In genomic region chr6:99905209-99906106, GRCh38 we compare ENCODE assay signal across 8 cellular contexts.
A peak's percentile ranks its signal among the peaks of the same experiment; 100 is the strongest.
DNase-seq lines count a peak whose midpoint lies in the region; ATAC-seq and TF ChIP-seq lines count a peak whose summit lies in the region.

No MANE protein-coding gene starts in this region.

- TF ChIP-seq EP300 in ovary (IDR thresholded peaks at IDR 0.05) (no peak), suprapubic skin (IDR thresholded peaks at IDR 0.05) (no peak)

- H3K4me1 ChIP-seq in right lobe of liver (no peaks in the 10 kb centered on the region), ovary (ENCODE audit: insufficient read depth) (no peaks in the 10 kb centered on the region), suprapubic skin (no peaks in the 10 kb centered on the region)

- H3K27ac ChIP-seq in right lobe of liver (no peak overlapping the region), ovary (no peak overlapping the region), suprapubic skin (no peak overlapping the region)

- ATAC-seq in GM21360 (IDR thresholded peaks at IDR 0.05; ENCODE audit: unreplicated experiment) (peak; percentile 90), HG03469 (IDR thresholded peaks at IDR 0.05; ENCODE audit: unreplicated experiment) (peak; percentile 93), right lobe of liver (peak; percentile 64 to 81 (median 77))

- in situ Hi-C loops in T47D (cut with HindIII; ENCODE audit: low pct_unique_long_range_greater_than_20kb, low sequenced_read_pairs): no loop called here

- no peaks in the 10 kb centered on the region for H3K9me3 ChIP-seq in right lobe of liver
- H3K9me3 ChIP-seq in ovary: no peaks in the 10 kb centered on the region
- no peaks in the 10 kb centered on the region for H3K9me3 ChIP-seq in suprapubic skin

- TF ChIP-seq CTCF in right lobe of liver (IDR thresholded peaks at IDR 0.05) (peak; percentile 25 to 54 (median 48)), ovary (IDR thresholded peaks at IDR 0.05) (no peak), suprapubic skin (IDR thresholded peaks at IDR 0.05) (peak in 1 of 2 donors; percentile 35)

- H3K27me3 ChIP-seq in right lobe of liver (no peaks in the 10 kb centered on the region), ovary (no peaks in the 10 kb centered on the region), suprapubic skin (no peaks in the 10 kb centered on the region)

- H3K4me3 ChIP-seq in right lobe of liver (no peak overlapping the region), ovary (no peak overlapping the region), suprapubic skin (no peak overlapping the region)

- H3K36me3 ChIP-seq in right lobe of liver (no peaks in the 10 kb centered on the region), ovary (no peaks in the 10 kb centered on the region), suprapubic skin (no peaks in the 10 kb centered on the region)

- DNase-seq in Daoy (ENCODE audit: low read depth): peak; percentile 23
- DNase-seq in NCI-H524 (lab: John Stamatoyannopoulos, UW): peak; percentile 51 to 70
- DNase-seq in T47D (ENCODE audit: low read depth in 1 of 2, low spot score in 1 of 2): peak; percentile 3 to 62
- DNase-seq in right lobe of liver: no peak
- no peak for DNase-seq in ovary
- DNase-seq in suprapubic skin (ENCODE audit: low spot score in 2 of 2): no peak

- TF ChIP-seq POLR2A in right lobe of liver (IDR thresholded peaks at IDR 0.05) (no peak), ovary (IDR thresholded peaks at IDR 0.05) (no peak), suprapubic skin (IDR thresholded peaks at IDR 0.05) (no peak)

- intact Hi-C loops in right lobe of liver (cut with DNase I): no loop called here
- intact Hi-C loops in ovary (cut with DNase I): no loop called here

- 38% methylated on average over 4 of the region's 4 CpGs for WGBS in right lobe of liver (ENCODE audit: insufficient coverage, low coverage, low lambda C conversion rate, missing lambda C conversion rate)
- WGBS in ovary, 3 donors: 47 to 55% (median 52%) methylated on average over 4 of the region's 4 CpGs
- WGBS in suprapubic skin: 43% methylated on average over 4 of the region's 4 CpGs

Comparison
In these comparisons a context has a peak if more than half of its experiments do, and no peak if none do; other contexts are left out.
1. DNase-seq: peak in Daoy (single experiment), NCI-H524 (2 of 2) and T47D (2 of 2); none in right lobe of liver (0 of 3), ovary (0 of 5) and suprapubic skin (0 of 2).
2. CTCF ChIP-seq: peak in right lobe of liver (4 of 4); none in ovary (0 of 3).
3. Peak in every context shown above with its lines, with median percentiles within 50 percentile points of each other: ATAC-seq.